16 cellular contexts compared by ENCODE assay signal in the genomic region with DNA sequence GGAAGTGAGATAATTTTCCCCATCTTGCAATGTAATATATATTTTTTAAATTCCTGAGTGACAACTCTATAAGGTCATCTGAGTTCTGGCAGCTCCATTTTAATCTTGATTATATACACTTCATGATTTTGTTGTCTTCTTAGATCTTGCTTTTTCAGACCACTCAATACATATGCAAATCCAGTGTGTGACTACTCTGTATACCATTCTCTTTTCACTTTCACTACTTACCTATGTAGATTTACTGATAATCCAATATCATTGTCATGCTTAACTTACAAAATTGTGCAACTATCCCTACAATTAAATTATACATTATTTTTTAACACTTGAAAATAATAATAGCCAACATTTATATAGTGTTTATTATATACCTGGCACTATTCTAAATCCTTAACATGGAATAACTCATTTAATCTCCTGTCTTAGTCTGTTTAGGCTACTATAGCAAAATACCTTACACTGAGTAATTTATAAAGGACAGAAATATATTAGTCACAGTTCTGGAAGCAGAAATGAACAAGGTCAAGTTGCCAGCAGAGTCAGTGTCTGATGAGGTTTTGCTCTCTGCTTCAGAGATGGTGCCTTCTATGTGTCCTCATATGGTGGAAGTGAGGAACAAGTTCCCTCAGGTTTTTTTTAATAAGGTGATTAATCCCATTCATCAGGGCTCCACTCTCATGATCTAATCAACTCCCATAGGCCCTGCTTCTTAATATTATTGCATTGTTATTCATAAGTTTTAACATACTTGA.
DNase-seq lines count a peak whose midpoint lies in the region; ATAC-seq and TF ChIP-seq lines count a peak whose summit lies in the region.
"Had no signal": no experiment of that assay in that cellular context is flagged by ENCODE, and none has a peak within 500 bp of the region (broad histone marks: within the 10 kb centered on the region; RNA-seq: fewer than 3 reads in every experiment).

No MANE protein-coding gene starts in this region.

- no peak overlapping the region for H2AFZ ChIP-seq in IMR-90 (replicated peaks; ENCODE audit: low read length, poor library complexity)

- H3K4ac ChIP-seq in IMR-90 (ENCODE audit: low read depth, low read length) = no peak overlapping the region

- ATAC-seq in IMR-90 (ENCODE audit: low read depth) (no peak), Right ventricle myocardium superior (ENCODE audit: poor library complexity) (no peak), HG02938 (IDR thresholded peaks at IDR 0.05; ENCODE audit: unreplicated experiment) (no peak)
- ATAC-seq: A549, GM12878, K562 had no signal

- no peak overlapping the region for H3K4me2 ChIP-seq in IMR-90 (ENCODE audit: low read depth, low read length)
- H3K4me2 ChIP-seq: A549, BLaER1 had no signal

- no peaks in the 10 kb centered on the region for H3K79me1 ChIP-seq in IMR-90 (ENCODE audit: low read depth in 1 of 2, low read length in 2 of 2)

- in situ Hi-C loops in IMR-90 (cut with MboI; ENCODE audit: low sequenced_read_pairs) = loop anchor here (25.0 kb wide), 1 partner anchor 489 kb away; no protein-coding TSS in a partner anchor

- H4K20me1 ChIP-seq in IMR-90 (ENCODE audit: insufficient read depth, low read length) = no peaks in the 10 kb centered on the region
- H4K20me1 ChIP-seq: BLaER1 had no signal

- DNase-seq in EH (ENCODE audit: low read depth) (peak; percentile 32), IMR-90 (peak; percentile 20), fibroblast of gingiva (ENCODE audit: low read depth) (peak; percentile 1), stromal cell of bone marrow (ENCODE audit: low read depth) (peak; percentile 11), Right ventricle myocardium superior (no peak)
- no peak for DNase-seq in activated CD4-positive, alpha-beta T cell treated with anti-CD3 and anti-CD28 coated beads, Interleukin-2, amount 50 U/mL, for 1 hour
- DNase-seq: CD4-positive, alpha-beta memory T cell; DMS153; DMS79; HCEC 1CT had no signal

- dilution Hi-C loops in IMR-90 (cut with HindIII; ENCODE audit: low sequenced_read_pairs, unreplicated experiment) = no loop called here

- H2AK9ac ChIP-seq in IMR-90 (replicated peaks; ENCODE audit: low read depth, low read length, poor library complexity) = no peak overlapping the region

- H2BK120ac ChIP-seq in IMR-90 (ENCODE audit: low read depth, low read length) = no peak overlapping the region

- no peak for TF ChIP-seq CTCF in IMR-90 (conservative IDR thresholded peaks at IDR 0.05; ENCODE audit: low read depth, low read length)

- H2AK5ac ChIP-seq in IMR-90 (ENCODE audit: low read depth, low read length) = no peak overlapping the region

- no peak overlapping the region for H2BK20ac ChIP-seq in IMR-90 (ENCODE audit: low read depth, low read length)

- no peak overlapping the region for H2BK15ac ChIP-seq in IMR-90 (ENCODE audit: low read depth, low read length)

- H3K4me3 ChIP-seq in IMR-90 (ENCODE audit: insufficient read depth, low read depth, low read length) = no peak overlapping the region
- H3K4me3 ChIP-seq: A549, BLaER1, GM12878, K562 had no signal

- H3K9me3 ChIP-seq in IMR-90 (ENCODE audit: control insufficient read depth, insufficient read depth, low read length) = no peaks in the 10 kb centered on the region
- H3K9me3 ChIP-seq: A549 had no signal

- TF ChIP-seq RAD21 in IMR-90 (IDR thresholded peaks at IDR 0.05; ENCODE audit: low read length) = no peak

- no peak overlapping the region for H3K27ac ChIP-seq in IMR-90 (ENCODE audit: insufficient read depth, low read length)
- H3K27ac ChIP-seq: A549, BLaER1, HL-60 had no signal

- TF ChIP-seq POLR2A in IMR-90 (IDR thresholded peaks at IDR 0.05; ENCODE audit: low read depth, low read length) = no peak

- intact Hi-C loops in IMR-90 (cut with micrococcal nuclease) = no loop called here
- intact Hi-C loops in Right ventricle myocardium superior (cut with DNase I) = no loop called here

- no peak overlapping the region for H3K18ac ChIP-seq in IMR-90 (ENCODE audit: low read depth, low read length)

- H3K14ac ChIP-seq in IMR-90 (replicated peaks; ENCODE audit: low read depth, low read length) = no peak overlapping the region

- no peak overlapping the region for H3K23ac ChIP-seq in IMR-90 (ENCODE audit: low read depth, low read length)

- peaks cover 5% of the 10 kb centered on the region; the same call in 1 of the 2 replicates for H3K4me1 ChIP-seq in IMR-90 (ENCODE audit: control insufficient read depth, insufficient read depth, low read length)
- H3K4me1 ChIP-seq: A549, BLaER1 had no signal

- POLR2A ChIA-PET in IMR-90 (lab: Charles Lee; ENCODE audit: unreplicated experiment) = no interaction called here

- no peaks in the 10 kb centered on the region for H3K9me1 ChIP-seq in IMR-90 (ENCODE audit: insufficient read depth, low read length)

- no peak overlapping the region for H3K9ac ChIP-seq in IMR-90 (ENCODE audit: low read depth, low read length)
- H3K9ac ChIP-seq: BLaER1 had no signal

- H4K8ac ChIP-seq in IMR-90 (ENCODE audit: low read depth in 2 of 2, low read length in 2 of 2) = no peak overlapping the region

- no peaks in the 10 kb centered on the region for H3K27me3 ChIP-seq in IMR-90 (ENCODE audit: control insufficient read depth, insufficient read depth, low read length)
- H3K27me3 ChIP-seq: BLaER1 had no signal

- H2BK5ac ChIP-seq in IMR-90 (ENCODE audit: low read depth, low read length, poor library complexity, severe bottlenecking) = no peak overlapping the region

- BruUV-seq in IMR-90 (replicated peaks; lab: Mats Ljungman, UMichigan) = no TSS peak

- H4K91ac ChIP-seq in IMR-90 (ENCODE audit: insufficient read depth, low read depth, low read length) = no peak overlapping the region

- CTCF ChIA-PET in IMR-90 (lab: Yijun Ruan, JAX) = no interaction called here

- H3K36me3 ChIP-seq in IMR-90 (ENCODE audit: control insufficient read depth, insufficient read depth, low read length) = no peaks in the 10 kb centered on the region
- H3K36me3 ChIP-seq: BLaER1 had no signal

- no peak overlapping the region for H3K56ac ChIP-seq in IMR-90 (ENCODE audit: extremely low read depth, insufficient read depth, low read length)

- no peak overlapping the region for H4K5ac ChIP-seq in IMR-90 (ENCODE audit: low read depth, low read length)

TF ChIP-seq in IMR-90, 13 proteins besides CTCF, POLR2A, EP300 and RAD21:
- TF ChIP-seq, protein P1, sequence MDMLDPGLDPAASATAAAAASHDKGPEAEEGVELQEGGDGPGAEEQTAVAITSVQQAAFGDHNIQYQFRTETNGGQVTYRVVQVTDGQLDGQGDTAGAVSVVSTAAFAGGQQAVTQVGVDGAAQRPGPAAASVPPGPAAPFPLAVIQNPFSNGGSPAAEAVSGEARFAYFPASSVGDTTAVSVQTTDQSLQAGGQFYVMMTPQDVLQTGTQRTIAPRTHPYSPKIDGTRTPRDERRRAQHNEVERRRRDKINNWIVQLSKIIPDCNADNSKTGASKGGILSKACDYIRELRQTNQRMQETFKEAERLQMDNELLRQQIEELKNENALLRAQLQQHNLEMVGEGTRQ (IDR thresholded peaks at IDR 0.05; ENCODE audit: low read depth, low read length) = no peak
- TF ChIP-seq NFE2L2 (IDR thresholded peaks at IDR 0.05; ENCODE audit: low read depth, low read length) (no peak), MXI1 (IDR thresholded peaks at IDR 0.05; ENCODE audit: borderline replicate concordance, low read depth, low read length) (no peak), MAZ (IDR thresholded peaks at IDR 0.05; ENCODE audit: borderline replicate concordance, low read depth, low read length) (no peak), RCOR1 (IDR thresholded peaks at IDR 0.05; ENCODE audit: insufficient replicate concordance, low read length) (no peak), ELK1 (IDR thresholded peaks at IDR 0.05; ENCODE audit: borderline replicate concordance, low read depth, low read length) (no peak), CHD1 (IDR thresholded peaks at IDR 0.05; ENCODE audit: low read depth, low read length) (no peak), MAFK (IDR thresholded peaks at IDR 0.05; ENCODE audit: low read depth, low read length) (no peak), RFX5 (IDR thresholded peaks at IDR 0.05; ENCODE audit: low read depth, low read length) (no peak), CEBPB (IDR thresholded peaks at IDR 0.05; ENCODE audit: low read depth, low read length) (no peak), BHLHE40 (IDR thresholded peaks at IDR 0.05; ENCODE audit: low read depth, low read length) (no peak), FOS (IDR thresholded peaks at IDR 0.05; ENCODE audit: low read depth, low read length) (no peak)

Comparison
In these comparisons a context has a peak if more than half of its experiments do, and no peak if none do; other contexts are left out.
1. DNase-seq: peak in EH (single experiment), IMR-90 (single experiment), fibroblast of gingiva (single experiment) and stromal cell of bone marrow (single experiment); none in Right ventricle myocardium superior (single experiment) and activated CD4-positive, alpha-beta T cell treated with anti-CD3 and anti-CD28 coated beads, Interleukin-2, amount 50 U/mL, for 1 hour (single experiment).